Comparison of ENCODE assay signal across 30 cellular contexts in the genomic region with DNA sequence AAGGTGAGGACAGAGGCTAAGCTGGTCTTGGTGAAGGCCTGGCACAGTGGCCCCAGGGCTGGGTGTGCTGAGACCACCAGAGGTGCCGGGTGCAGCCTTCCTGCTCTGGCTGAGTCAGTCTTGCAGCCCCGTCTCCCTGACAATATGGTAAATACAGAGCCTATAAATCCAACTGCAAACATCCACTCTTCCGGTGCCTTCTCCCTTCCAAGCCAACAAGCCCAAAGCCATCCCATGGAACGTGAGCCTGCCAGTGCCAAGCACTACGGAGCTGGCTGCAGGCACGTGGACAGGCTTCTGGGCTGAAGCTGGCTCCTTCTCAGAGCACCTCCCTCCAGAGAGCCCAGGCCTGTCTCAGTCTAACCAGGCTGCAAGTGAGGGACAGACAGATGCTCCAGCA.
A peak's percentile ranks its signal among the peaks of the same experiment; 100 is the strongest.
DNase-seq lines count a peak whose midpoint lies in the region; ATAC-seq, FAIRE-seq and TF ChIP-seq lines count a peak whose summit lies in the region.
"Had no signal": no experiment of that assay in that cellular context is flagged by ENCODE, and none has a peak within 500 bp of the region (broad histone marks: within the 10 kb centered on the region; RNA-seq: fewer than 3 reads in every experiment).

No MANE protein-coding gene starts in this region.

- H2AFZ ChIP-seq in HepG2 (ENCODE audit: low read length) (no peak overlapping the region), PC-3 (ENCODE audit: low read length) (no peak overlapping the region), keratinocyte (ENCODE audit: control insufficient read depth, low read length) (no peak overlapping the region)

- H3K9me2 ChIP-seq in PC-3 (replicated peaks; ENCODE audit: low read length), result no peaks in the 10 kb centered on the region

- no peak overlapping the region for H3K4me3 ChIP-seq in HepG2 (replicated peaks in 1 of 3; ENCODE audit: insufficient read depth in 1 of 3, low read depth in 2 of 3, low read length in 3 of 3)
- no peak overlapping the region for H3K4me3 ChIP-seq in right lobe of liver
- H3K4me3 ChIP-seq in PC-3 (ENCODE audit: low read length), result no peak overlapping the region
- H3K4me3 ChIP-seq in keratinocyte (ENCODE audit: control insufficient read depth in 2 of 3, extremely low read depth in 1 of 3, insufficient read depth in 2 of 3, low read depth in 1 of 3, low read length in 3 of 3), result no peak overlapping the region
- no peak overlapping the region for H3K4me3 ChIP-seq in aorta (ENCODE audit: low read length in 2 of 2)
- H3K4me3 ChIP-seq: HAP-1, left lung, Peyer's patch, psoas muscle, SJCRH30, stomach, tibial nerve had no signal

- dilution Hi-C loops in keratinocyte (cut with MboI; ENCODE audit: extremely low pct_ligation_motif_present, low sequenced_read_pairs), result no loop called here

- no peaks in the 10 kb centered on the region for H3K9me1 ChIP-seq in keratinocyte (ENCODE audit: control insufficient read depth, extremely low read depth, insufficient read depth, low read length)

- TF ChIP-seq POLR2A in HepG2 (IDR thresholded peaks at IDR 0.05; ENCODE audit: insufficient read depth in 1 of 2, low read depth in 2 of 2, low read length in 2 of 2) (no peak), right lobe of liver (IDR thresholded peaks at IDR 0.05) (no peak)

- H3K9ac ChIP-seq in HepG2 (ENCODE audit: insufficient read depth, low read depth, low read length) (no peak overlapping the region), PC-3 (ENCODE audit: low read length) (peak overlapping the region; percentile 59), keratinocyte (ENCODE audit: control insufficient read depth, extremely low read depth, insufficient read depth, low read length) (no peak overlapping the region)

- CTCF ChIA-PET in HepG2 (lab: Yijun Ruan, JAX; ENCODE audit: low intra/inter-chr PET ratio, low total read pairs) (no interaction called here), PC-3 (lab: Charles Lee) (no interaction called here)

- H3K27me3 ChIP-seq in HepG2 (ENCODE audit: control insufficient read depth in 1 of 2, insufficient read depth in 2 of 2, low read length in 2 of 2) (no peaks in the 10 kb centered on the region; a peak in 2 of 5 replicates), right lobe of liver (no peaks in the 10 kb centered on the region), PC-3 (ENCODE audit: low read length) (no peaks in the 10 kb centered on the region), keratinocyte (ENCODE audit: control insufficient read depth, extremely low read depth, insufficient read depth, low read length) (no peaks in the 10 kb centered on the region), aorta (ENCODE audit: control insufficient read depth in 1 of 2, insufficient read depth in 2 of 2, low read length in 1 of 2) (no peaks in the 10 kb centered on the region)
- H3K27me3 ChIP-seq: left lung, Peyer's patch, SJCRH30, stomach, tibial nerve had no signal

- BruUV-seq in HepG2 (replicated peaks; lab: Mats Ljungman, UMichigan), result no TSS peak
- BruUV-seq in PC-3 (replicated peaks; lab: Mats Ljungman, UMichigan), result no TSS peak

- DNase-seq in HepG2 (ENCODE audit: low spot score) (peak; percentile 35), right lobe of liver (no peak), PC-3 (peak; percentile 94), keratinocyte (ENCODE audit: low read depth, low spot score) (no peak), aorta (no peak), SKM-1 treated with dmso at 0.1 percent for 144 hours (lab: John Stamatoyannopoulos, UW; ENCODE audit: unreplicated experiment) (no peak), GM20000 (ENCODE audit: low spot score) (no peak)
- no peak for DNase-seq in activated CD8-positive, alpha-beta memory T cell treated with anti-CD3 and anti-CD28 coated beads for 24 hours
- DNase-seq: activated CD4-positive, alpha-beta T cell treated with anti-CD3 and anti-CD28 coated beads for 48 hours; amniotic stem cell; Calu3; EL; immature natural killer cell; IMR-90; left lung; mesendoderm; NCI-H1092 treated with DMSO at 0.1 percent for 48 hours; NCI-H1930; NCI-H510A treated with DMSO at 0.1 percent for 48 hours; Peyer's patch; psoas muscle; SJCRH30; stimulated activated CD4-positive, alpha-beta T cell treated with anti-CD3 and anti-CD28 coated beads, Interleukin-4, amount 100 ng/mL, for 1 hour; stomach; T1000; WERI-Rb-1 had no signal

- TF ChIP-seq EP300 in HepG2 (IDR thresholded peaks at IDR 0.05; ENCODE audit: low read depth in 2 of 2, low read length in 2 of 2), result no peak
- no peak for TF ChIP-seq EP300 in HepG2 (CRISPR knock-in tag; IDR thresholded peaks at IDR 0.05; ENCODE audit: borderline replicate concordance)

- TF ChIP-seq CTCF in HepG2 (CRISPR knock-in tag; IDR thresholded peaks at IDR 0.05), result no peak
- no peak for TF ChIP-seq CTCF in right lobe of liver (IDR thresholded peaks at IDR 0.05)
- TF ChIP-seq CTCF in PC-3 (conservative IDR thresholded peaks at IDR 0.05; ENCODE audit: low read depth, low read length), result no peak
- TF ChIP-seq CTCF in keratinocyte (optimal IDR thresholded peaks at IDR 0.05 in 1 of 3, IDR thresholded peaks at IDR 0.05 in 1 of 3, conservative IDR thresholded peaks at IDR 0.05 in 1 of 3; ENCODE audit: extremely low read depth in 1 of 3, insufficient read depth in 2 of 3, low read length in 3 of 3), result no peak
- TF ChIP-seq CTCF in GM20000 (IDR thresholded peaks at IDR 0.05; ENCODE audit: extremely low read depth, missing control alignments), result no peak

- no peaks in the 10 kb centered on the region for H3K9me3 ChIP-seq in HepG2 (ENCODE audit: low read length)
- H3K9me3 ChIP-seq in right lobe of liver, result no peaks in the 10 kb centered on the region
- no peaks in the 10 kb centered on the region for H3K9me3 ChIP-seq in PC-3 (ENCODE audit: low read length)
- H3K9me3 ChIP-seq in keratinocyte (ENCODE audit: control insufficient read depth, low read depth, low read length), result no peaks in the 10 kb centered on the region
- no peaks in the 10 kb centered on the region for H3K9me3 ChIP-seq in aorta (ENCODE audit: control insufficient read depth, low read length)
- H3K9me3 ChIP-seq: HAP-1, left lung, Peyer's patch, psoas muscle, SJCRH30, stomach, tibial nerve had no signal

- ATAC-seq in HepG2 (no peak), right lobe of liver (no peak), PC-3 (peak; percentile 76), aorta (ENCODE audit: low FRiP score) (peak; percentile 70)
- ATAC-seq: left lung, psoas muscle had no signal

- H3K27ac ChIP-seq in HepG2 (ENCODE audit: extremely low read length, insufficient read depth, low read length), result no peak overlapping the region
- H3K27ac ChIP-seq in right lobe of liver, result no peak overlapping the region
- H3K27ac ChIP-seq in PC-3 (ENCODE audit: low read length), result peak overlapping the region; percentile 89
- no peak overlapping the region for H3K27ac ChIP-seq in keratinocyte (ENCODE audit: control insufficient read depth, insufficient read depth, low read length)
- H3K27ac ChIP-seq in aorta (ENCODE audit: low read depth in 1 of 2, low read length in 2 of 2), result peak overlapping the region in 1 of 2 donors; percentile 19
- H3K27ac ChIP-seq: left lung, Peyer's patch, psoas muscle, SJCRH30, stomach, tibial nerve, WERI-Rb-1 had no signal

- no peak for TF ChIP-seq RAD21 in HepG2 (CRISPR knock-in tag; IDR thresholded peaks at IDR 0.05)

- 41% methylated on average over 4 of the region's 6 CpGs for WGBS in HepG2 (ENCODE audit: low lambda C conversion rate)
- WGBS in right lobe of liver (ENCODE audit: insufficient coverage, low coverage, low lambda C conversion rate, missing lambda C conversion rate), result 93% methylated on average over 2 of the region's 6 CpGs
- 10 to 17% methylated on average over 6 of the region's 6 CpGs for WGBS in aorta, 2 donors

- no peaks in the 10 kb centered on the region for H3K36me3 ChIP-seq in HepG2 (replicated peaks in 1 of 2; ENCODE audit: control insufficient read depth in 1 of 2, insufficient read depth in 2 of 2, low read length in 2 of 2)
- no peaks in the 10 kb centered on the region for H3K36me3 ChIP-seq in right lobe of liver
- no peaks in the 10 kb centered on the region for H3K36me3 ChIP-seq in PC-3 (ENCODE audit: low read depth, low read length)
- H3K36me3 ChIP-seq in keratinocyte (ENCODE audit: control insufficient read depth in 2 of 2, extremely low read depth in 1 of 2, insufficient read depth in 2 of 2, low read length in 2 of 2), result no peaks in the 10 kb centered on the region
- no peaks in the 10 kb centered on the region for H3K36me3 ChIP-seq in aorta (ENCODE audit: control insufficient read depth in 1 of 2, insufficient read depth in 2 of 2, low read length in 1 of 2)
- H3K36me3 ChIP-seq: HAP-1, left lung, Peyer's patch, SJCRH30, stomach, tibial nerve, WERI-Rb-1 had no signal

- no peaks in the 10 kb centered on the region for H4K20me1 ChIP-seq in HepG2 (ENCODE audit: insufficient read depth, low read length)
- no peaks in the 10 kb centered on the region for H4K20me1 ChIP-seq in PC-3 (ENCODE audit: low read length)
- H4K20me1 ChIP-seq in keratinocyte (ENCODE audit: control insufficient read depth, extremely low read depth, insufficient read depth, low read length), result no peaks in the 10 kb centered on the region

- H3K4me1 ChIP-seq in HepG2 (ENCODE audit: insufficient read depth, low read length), result peaks cover 73% of the 10 kb centered on the region
- no peaks in the 10 kb centered on the region for H3K4me1 ChIP-seq in right lobe of liver
- peaks cover 39% of the 10 kb centered on the region for H3K4me1 ChIP-seq in PC-3 (ENCODE audit: insufficient read depth, low read length)
- peaks cover 6% of the 10 kb centered on the region for H3K4me1 ChIP-seq in keratinocyte (ENCODE audit: control insufficient read depth, extremely low read depth, insufficient read depth, low read length)
- H3K4me1 ChIP-seq in aorta (ENCODE audit: control insufficient read depth in 1 of 2, insufficient read depth in 2 of 2, low read length in 2 of 2), result peaks cover 0 to 11% of the 10 kb centered on the region in 2 donors
- H3K4me1 ChIP-seq: HAP-1, left lung, Peyer's patch, psoas muscle, stomach had no signal

- intact Hi-C loops in HepG2 (cut with micrococcal nuclease; ENCODE audit: unreplicated experiment) (no loop called here), right lobe of liver (cut with DNase I) (no loop called here), PC-3 (cut with micrococcal nuclease) (loop anchor here (1.0 to 5.0 kb wide), 6 partner anchors 20 to 490 kb away; a partner anchor contains a TSS), aorta (cut with DNase I) (no loop called here)

- H3K79me2 ChIP-seq in HepG2 (ENCODE audit: insufficient read depth, low read length), result no peaks in the 10 kb centered on the region
- H3K79me2 ChIP-seq in PC-3 (ENCODE audit: low read length), result no peaks in the 10 kb centered on the region
- no peaks in the 10 kb centered on the region for H3K79me2 ChIP-seq in keratinocyte (ENCODE audit: control insufficient read depth, insufficient read depth, low read length)

- POLR2A ChIA-PET in HepG2 (lab: Yijun Ruan, JAX), result interaction anchor here (6.8 kb wide), 1 partner anchor 9 kb away, joined by 39 read pairs; no protein-coding TSS in a partner anchor
- POLR2A ChIA-PET in PC-3 (lab: Charles Lee; ENCODE audit: unreplicated experiment), result interaction anchor here (0.5 to 1.0 kb wide), 5 partner anchors 32 to 398 kb away, joined by 3 to 6 read pairs (median 3); no protein-coding TSS in a partner anchor

- H3K4me2 ChIP-seq in HepG2 (ENCODE audit: low read depth, low read length) (no peak overlapping the region), PC-3 (ENCODE audit: low read length) (peak overlapping the region; percentile 52), keratinocyte (ENCODE audit: control insufficient read depth, extremely low read depth, insufficient read depth, low read depth, low read length) (no peak overlapping the region)

- no peak for FAIRE-seq in HepG2 (lab: Jason Lieb, UNC)
- peak; percentile 39 for FAIRE-seq in keratinocyte (lab: Jason Lieb, UNC)
- FAIRE-seq: A204.1, GM12891 had no signal

- no peaks in the 10 kb centered on the region for H3F3A ChIP-seq in PC-3 (ENCODE audit: low read length, unreplicated experiment)

- in situ Hi-C loops in HepG2 (cut with HindIII; ENCODE audit: extremely low pct_ligation_motif_present, low pct_unique_long_range_greater_than_20kb), result no loop called here

Comparison
In these comparisons a context has a peak if more than half of its experiments do, and no peak if none do; other contexts are left out.
1. DNase-seq: peak in HepG2 (single experiment) and PC-3 (single experiment); none in right lobe of liver (0 of 3), keratinocyte (single experiment), aorta (0 of 2), SKM-1 treated with dmso at 0.1 percent for 144 hours (single experiment), activated CD8-positive, alpha-beta memory T cell treated with anti-CD3 and anti-CD28 coated beads for 24 hours (single experiment) and GM20000 (single experiment).
2. ATAC-seq: peak in PC-3 (single experiment) and aorta (single experiment); none in HepG2 (single experiment) and right lobe of liver (0 of 4).